In the genomic region with DNA sequence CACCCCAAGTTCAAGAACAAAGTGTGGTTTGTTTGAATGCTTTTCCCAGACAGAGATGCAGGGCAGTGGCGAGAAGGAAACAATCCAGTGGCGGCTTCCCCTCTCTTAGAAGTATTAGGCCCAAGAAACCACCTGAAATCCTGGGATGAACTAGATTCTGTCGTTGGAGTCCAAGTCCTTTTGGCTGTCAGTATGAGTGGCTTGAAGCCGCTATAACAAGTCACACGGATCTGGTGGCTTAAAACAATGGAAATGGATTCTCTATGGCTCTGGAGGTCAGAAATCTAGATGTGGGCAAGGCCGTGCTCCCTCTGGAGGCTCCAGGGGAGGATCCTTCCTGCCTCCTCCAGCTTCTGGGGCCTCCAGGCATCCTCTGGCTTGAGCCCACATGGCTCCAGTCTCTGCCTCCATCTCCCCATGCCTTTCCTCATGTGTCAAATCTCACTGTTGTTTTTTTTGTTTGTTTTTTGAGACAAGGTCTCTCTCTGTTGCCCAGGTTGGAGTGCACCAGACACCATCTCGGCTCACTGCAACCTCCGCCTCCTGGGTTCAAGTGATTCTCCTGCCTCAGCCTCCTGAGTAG, we compare ENCODE assay signal across 15 cellular contexts.
DNase-seq lines count a peak whose midpoint lies in the region; ATAC-seq and TF ChIP-seq lines count a peak whose summit lies in the region.
"Had no signal": no experiment of that assay in that cellular context is flagged by ENCODE, and none has a peak within 500 bp of the region (broad histone marks: within the 10 kb centered on the region; RNA-seq: fewer than 3 reads in every experiment).

No MANE protein-coding gene starts in this region.

- 95% methylated on average over 8 of the region's 8 CpGs for WGBS in esophagus muscularis mucosa
- 90 to 93% methylated on average over 8 of the region's 8 CpGs for WGBS in sigmoid colon, 2 donors

- TF ChIP-seq EP300 in esophagus muscularis mucosa (IDR thresholded peaks at IDR 0.05) (no peak), sigmoid colon (IDR thresholded peaks at IDR 0.05) (no peak)

- intact Hi-C loops in Right ventricle myocardium inferior (cut with DNase I) = no loop called here
- intact Hi-C loops in Right ventricle myocardium superior (cut with DNase I) = no loop called here
- intact Hi-C loops in ascending aorta (cut with DNase I) = no loop called here
- intact Hi-C loops in esophagus muscularis mucosa (cut with DNase I) = loop anchor here (5.0 kb wide), 1 partner anchor 63 kb away; no protein-coding TSS in a partner anchor
- intact Hi-C loops in sigmoid colon (cut with DNase I) = no loop called here

- H3K27me3 ChIP-seq in ascending aorta = no peaks in the 10 kb centered on the region
- no peaks in the 10 kb centered on the region for H3K27me3 ChIP-seq in esophagus muscularis mucosa
- H3K27me3 ChIP-seq in sigmoid colon = no peaks in the 10 kb centered on the region

- TF ChIP-seq POLR2A in esophagus muscularis mucosa (IDR thresholded peaks at IDR 0.05; ENCODE audit: low read depth) (no peak), sigmoid colon (IDR thresholded peaks at IDR 0.05) (no peak)

- H3K9me3 ChIP-seq in ascending aorta = no peaks in the 10 kb centered on the region
- H3K9me3 ChIP-seq in esophagus muscularis mucosa = no peaks in the 10 kb centered on the region
- H3K9me3 ChIP-seq in sigmoid colon = no peaks in the 10 kb centered on the region
- H3K9me3 ChIP-seq: HAP-1 had no signal

- H3K36me3 ChIP-seq in ascending aorta = no peaks in the 10 kb centered on the region
- H3K36me3 ChIP-seq in esophagus muscularis mucosa = no peaks in the 10 kb centered on the region
- no peaks in the 10 kb centered on the region for H3K36me3 ChIP-seq in sigmoid colon
- H3K36me3 ChIP-seq: HAP-1 had no signal

- peak; percentile 8 for DNase-seq in Right ventricle myocardium inferior (ENCODE audit: missing footprints)
- DNase-seq in Right ventricle myocardium superior = no peak
- DNase-seq in ascending aorta (ENCODE audit: low spot score in 2 of 2) = peak in 1 of 2 donors; percentile 33
- DNase-seq in esophagus muscularis mucosa (ENCODE audit: extremely low spot score) = no peak
- DNase-seq in sigmoid colon = no peak
- no peak for DNase-seq in COLO829 (ENCODE audit: low spot score)
- no peak for DNase-seq in NK-92 treated with Interleukin-12 subunit alpha and Interleukin-12 subunit beta, amount 100 ng/mL, for 24 hours (lab: John Stamatoyannopoulos, UW)
- DNase-seq: C1 segment of cervical spinal cord; CD4-positive, alpha-beta T cell; DMS153; DMS79 treated with DMSO at 0.1 percent for 48 hours; EL; HFFc6 had no signal

- H3K27ac ChIP-seq in ascending aorta (peak overlapping the region; percentile 92 to 97), esophagus muscularis mucosa (replicated peaks in 1 of 4) (peak overlapping the region in 3 of 4 donors; percentile 91 to 97 (median 96)), sigmoid colon (peak overlapping the region in 3 of 4 donors; percentile 85 to 94 (median 93))

- H3K4me1 ChIP-seq in ascending aorta (peaks cover 11 to 18% of the 10 kb centered on the region in 2 donors), esophagus muscularis mucosa (peaks cover 30 to 59% (median 48%) of the 10 kb centered on the region in 4 donors), sigmoid colon (peaks cover 0 to 43% (median 37%) of the 10 kb centered on the region in 4 donors)

- H3K4me3 ChIP-seq in ascending aorta (no peak overlapping the region), esophagus muscularis mucosa (no peak overlapping the region), sigmoid colon (no peak overlapping the region)
- H3K4me3 ChIP-seq: HAP-1 had no signal

- TF ChIP-seq CTCF in ascending aorta (IDR thresholded peaks at IDR 0.05) = no peak
- no peak for TF ChIP-seq CTCF in esophagus muscularis mucosa (IDR thresholded peaks at IDR 0.05)
- no peak for TF ChIP-seq CTCF in sigmoid colon (IDR thresholded peaks at IDR 0.05)

- ATAC-seq in Right ventricle myocardium inferior (no peak), Right ventricle myocardium superior (ENCODE audit: poor library complexity) (no peak), esophagus mucosa (no peak)
